29 cellular contexts compared by ENCODE assay signal in the genomic region with DNA sequence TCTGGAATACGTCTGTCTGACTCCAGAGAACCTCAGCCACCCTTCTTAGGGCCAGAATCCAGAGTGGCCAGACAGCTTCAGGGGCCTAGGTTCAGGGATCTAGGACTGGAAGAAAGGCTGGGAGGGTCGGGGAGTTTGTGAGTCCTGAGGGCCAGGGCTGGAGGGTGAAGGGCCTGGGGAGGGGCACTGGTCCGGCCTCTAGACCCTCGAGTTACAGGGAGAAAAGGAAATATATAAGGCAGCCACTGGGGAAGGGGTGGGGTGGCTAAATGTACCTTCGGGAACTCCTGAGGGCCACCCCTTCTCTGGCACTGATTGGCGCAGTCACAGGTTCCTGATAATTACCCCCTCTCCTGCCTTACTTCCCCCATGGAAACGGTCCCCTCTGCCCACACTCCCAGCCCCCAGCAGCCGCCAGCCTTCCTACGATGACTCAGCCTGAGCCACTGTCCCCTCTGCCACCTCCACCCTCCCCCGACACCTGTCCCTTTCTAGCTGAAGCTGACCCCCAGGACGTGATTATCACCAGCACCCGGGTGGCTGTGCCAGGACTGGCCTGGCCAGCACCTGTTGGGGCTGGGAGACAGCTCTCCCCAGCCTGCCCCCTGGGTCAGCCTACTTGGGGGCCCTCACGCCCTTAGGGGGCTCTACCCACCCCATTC. TPM values are rescaled to one million over a fixed set of nuclear protein-coding genes. Genes with fewer than 3 reads are reported as not detected.
DNase-seq lines count a peak whose midpoint lies in the region; ATAC-seq and TF ChIP-seq lines count a peak whose summit lies in the region.
"Had no signal": no experiment of that assay in that cellular context is flagged by ENCODE, and none has a peak within 500 bp of the region (broad histone marks: within the 10 kb centered on the region; RNA-seq: fewer than 3 reads in every experiment).

No MANE protein-coding gene starts in this region.

- H3K4me1 ChIP-seq in heart left ventricle, result peaks cover 0 to 81% (median 38%) of the 10 kb centered on the region in 12 donors
- H3K4me1 ChIP-seq in RWPE2 (ENCODE audit: insufficient read depth, poor library complexity, severe bottlenecking), result peaks cover 9% of the 10 kb centered on the region
- H3K4me1 ChIP-seq in right lobe of liver, result no peaks in the 10 kb centered on the region
- H3K4me1 ChIP-seq: parathyroid adenoma, vagina had no signal

- no peaks in the 10 kb centered on the region for H3K27me3 ChIP-seq in heart left ventricle
- no peaks in the 10 kb centered on the region for H3K27me3 ChIP-seq in RWPE2 (ENCODE audit: insufficient read depth, poor library complexity, severe bottlenecking)
- H3K27me3 ChIP-seq in right lobe of liver, result no peaks in the 10 kb centered on the region
- H3K27me3 ChIP-seq: vagina had no signal

- H3K36me3 ChIP-seq in heart left ventricle (no peaks in the 10 kb centered on the region), RWPE2 (ENCODE audit: low read depth) (no peaks in the 10 kb centered on the region), right lobe of liver (no peaks in the 10 kb centered on the region)
- H3K36me3 ChIP-seq: thoracic aorta, vagina had no signal

- peak overlapping the region; percentile 32 to 93 (median 85) for H3K27ac ChIP-seq in heart left ventricle
- H3K27ac ChIP-seq in RWPE2 (ENCODE audit: poor library complexity, severe bottlenecking), result peak overlapping the region; percentile 82
- H3K27ac ChIP-seq in right lobe of liver, result no peak overlapping the region
- H3K27ac ChIP-seq: coronary artery, parathyroid adenoma, thoracic aorta, vagina had no signal

- peak in 1 of 4 donors; percentile 0 for ATAC-seq in heart left ventricle
- no peak for ATAC-seq in RWPE2 (ENCODE audit: low read depth)
- ATAC-seq in right lobe of liver, result no peak
- ATAC-seq in GM19455 (IDR thresholded peaks at IDR 0.05; ENCODE audit: unreplicated experiment), result no peak
- ATAC-seq in HG03045 (IDR thresholded peaks at IDR 0.05; ENCODE audit: unreplicated experiment), result no peak
- ATAC-seq: CD8-positive, alpha-beta T cell; effector memory CD8-positive, alpha-beta T cell; sciatic nerve; WTC11 had no signal

- DNase-seq in heart left ventricle (peak in 2 of 5 donors; percentile 47 to 68), cardiac septum (ENCODE audit: low spot score) (no peak), RWPE2 (ENCODE audit: low spot score) (no peak), right lobe of liver (peak in 2 of 3 donors; percentile 30 to 44), DMS53 (lab: John Stamatoyannopoulos, UW) (no peak)
- no peak for DNase-seq in stimulated activated CD8-positive, alpha-beta memory T cell treated with anti-CD3 and anti-CD28 coated beads, Interleukin-4, amount 100 ng/mL, for 48 hours
- DNase-seq: activated CD8-positive, alpha-beta memory T cell treated with anti-CD3 and anti-CD28 coated beads, Interleukin-2, amount 50 U/mL, for 4 hours; CD8-positive, alpha-beta T cell; effector memory CD8-positive, alpha-beta T cell; head of caudate nucleus; Karpas-422; mammary epithelial cell; MV-4-11; NCI-H1436 treated with DMSO at 0.1 percent for 48 hours; NCI-H446 treated with DMSO at 0.1 percent for 48 hours; SIG-M5; stimulated activated CD4-positive, alpha-beta T cell treated with anti-CD3 and anti-CD28 coated beads, Interleukin-4, amount 100 ng/mL, for 4 hours; stimulated activated naive CD4-positive, alpha-beta T cell had no signal

- intact Hi-C loops in heart left ventricle (cut with DNase I) (no loop called here), cardiac septum (cut with DNase I) (no loop called here), right lobe of liver (cut with DNase I) (no loop called here)

- peaks cover 0 to 5% (median 0%) of the 10 kb centered on the region in 12 donors for H3K9me3 ChIP-seq in heart left ventricle
- no peaks in the 10 kb centered on the region for H3K9me3 ChIP-seq in RWPE2 (ENCODE audit: severe bottlenecking)
- no peaks in the 10 kb centered on the region for H3K9me3 ChIP-seq in right lobe of liver
- H3K9me3 ChIP-seq: thoracic aorta, vagina had no signal

- 52 to 59% (median 56%) methylated on average over 13 of the region's 13 CpGs for WGBS in heart left ventricle, 4 donors
- WGBS in right lobe of liver (ENCODE audit: insufficient coverage, low coverage, low lambda C conversion rate, missing lambda C conversion rate), result 53% methylated on average over 7 of the region's 13 CpGs

- H3K4me3 ChIP-seq in heart left ventricle (no peak overlapping the region), RWPE2 (ENCODE audit: severe bottlenecking) (no peak overlapping the region), right lobe of liver (no peak overlapping the region)
- H3K4me3 ChIP-seq: coronary artery, thoracic aorta, vagina had no signal

- TF ChIP-seq POLR2A in heart left ventricle (IDR thresholded peaks at IDR 0.05) (no peak), right lobe of liver (IDR thresholded peaks at IDR 0.05) (no peak)

- TF ChIP-seq CTCF in heart left ventricle (IDR thresholded peaks at IDR 0.05) (no peak), RWPE2 (IDR thresholded peaks at IDR 0.05; ENCODE audit: poor library complexity, severe bottlenecking) (no peak), right lobe of liver (IDR thresholded peaks at IDR 0.05) (no peak)

RNA-seq across cellular contexts. Expression of gene MB, which starts 26.4 kb away (rescaled TPM):
- total RNA-seq in heart left ventricle (over 10,000 TPM in 7 of 9 donors, 1,000 to 10,000 TPM in 2; 6,950 to 16,840 (median 13,341) TPM), cardiac septum (7,641 TPM), right lobe of liver (10 to 100 TPM in 1 of 6 experiments, 1 to 10 TPM in 3, under 1 TPM in 2; 0.61 to 10.2 (median 1.3) TPM)
- polyA plus RNA-seq in heart left ventricle, result over 10,000 TPM in 1 of 2 donors, 1,000 to 10,000 TPM in 1; 6,181 to 16,360 TPM
- total RNA-seq: CD8-positive, alpha-beta T cell; fibroblast of villous mesenchyme; mammary epithelial cell; neural crest cell; OCI-LY7; sciatic nerve; thoracic aorta; vagina had no signal
- polyA plus RNA-seq: mammary epithelial cell had no signal

RNA-seq across cellular contexts. Expression of gene RASD2, which starts 50.1 kb away (rescaled TPM):
- 10 to 100 TPM in 1 of 9 donors, 1 to 10 TPM in 8; 1.4 to 10.5 (median 5.3) TPM for total RNA-seq in heart left ventricle
- polyA plus RNA-seq in heart left ventricle, result 1 to 10 TPM; 3.7 to 4.8 TPM
- 3.5 TPM for total RNA-seq in cardiac septum
- total RNA-seq in right lobe of liver, result under 1 TPM in 4 of 6 experiments, not detected in 2; 0.05 to 0.20 (median 0.07) TPM
- total RNA-seq: fibroblast of villous mesenchyme, neural crest cell had no signal

RNA-seq across cellular contexts. Expression of gene APOL6, which starts 57.5 kb away (rescaled TPM):
- 10 to 100 TPM in 3 of 9 donors, 1 to 10 TPM in 6; 3.3 to 55.8 (median 7.3) TPM for total RNA-seq in heart left ventricle
- polyA plus RNA-seq in heart left ventricle, result 1 to 10 TPM; 2.3 to 2.4 TPM
- total RNA-seq in cardiac septum, result 5.7 TPM
- total RNA-seq in right lobe of liver, result 10 to 100 TPM; 33.5 to 42.7 (median 39.6) TPM
- total RNA-seq: neural crest cell had no signal

Comparison
In these comparisons a context has a peak if more than half of its experiments do, and no peak if none do; other contexts are left out.
1. DNase-seq: peak in right lobe of liver (2 of 3); none in cardiac septum (single experiment), RWPE2 (single experiment), DMS53 (single experiment) and stimulated activated CD8-positive, alpha-beta memory T cell treated with anti-CD3 and anti-CD28 coated beads, Interleukin-4, amount 100 ng/mL, for 48 hours (single experiment).
2. H3K27ac ChIP-seq: peak in heart left ventricle (12 of 12) and RWPE2 (single experiment); none in right lobe of liver (0 of 3).
3. RNA of gene MB, which starts 26.4 kb away (total RNA-seq): 6,950 to 16,840 TPM in heart left ventricle and 7,641 TPM in cardiac septum (single experiment); 0.61 to 10.2 TPM in right lobe of liver; every median in the first group is over 100 times any median in the second.